15 cellular contexts compared by ENCODE assay signal in genomic region chr2:37831081-37831780, GRCh38.
DNase-seq lines count a peak whose midpoint lies in the region; ATAC-seq and TF ChIP-seq lines count a peak whose summit lies in the region.
"Had no signal": no experiment of that assay in that cellular context is flagged by ENCODE, and none has a peak within 500 bp of the region (broad histone marks: within the 10 kb centered on the region; RNA-seq: fewer than 3 reads in every experiment).

No MANE protein-coding gene starts in this region.

- no peak for TF ChIP-seq CTCF in IMR-90 (conservative IDR thresholded peaks at IDR 0.05; ENCODE audit: low read depth, low read length)
- TF ChIP-seq CTCF in brain (conservative IDR thresholded peaks at IDR 0.05): no peak
- no peak for TF ChIP-seq CTCF in left ventricle myocardium inferior (IDR thresholded peaks at IDR 0.05; ENCODE audit: borderline replicate concordance)
- TF ChIP-seq CTCF in prostate gland (IDR thresholded peaks at IDR 0.05): no peak

- H3K9me1 ChIP-seq in IMR-90 (ENCODE audit: insufficient read depth, low read length): peaks cover 18% of the 10 kb centered on the region

- H3K4me2 ChIP-seq in IMR-90 (ENCODE audit: low read depth, low read length): no peak overlapping the region

- H3K14ac ChIP-seq in IMR-90 (replicated peaks; ENCODE audit: low read depth, low read length): peak overlapping the region; percentile 11

- H2BK15ac ChIP-seq in IMR-90 (ENCODE audit: low read depth, low read length): peak overlapping the region; percentile 90

- peak overlapping the region; percentile 29 to 59; a peak in 3 of 4 replicates for H4K8ac ChIP-seq in IMR-90 (ENCODE audit: low read depth in 2 of 2, low read length in 2 of 2)

- ATAC-seq in IMR-90 (ENCODE audit: low read depth): no peak
- no peak for ATAC-seq in stimulated activated memory B cell treated with anti-CD40 and anti-IgM and Interleukin-4, amounts not matched to agents 10 μg/mL and 1 μg/mL and 100 μg/mL, for 72 hours

- H3K4me1 ChIP-seq in IMR-90 (ENCODE audit: control insufficient read depth, insufficient read depth, low read length) (peaks cover 29% of the 10 kb centered on the region), left ventricle myocardium inferior (peaks cover 49% of the 10 kb centered on the region), prostate gland (replicated peaks) (no peaks in the 10 kb centered on the region)
- H3K4me1 ChIP-seq: HAP-1 had no signal

- peak overlapping the region; percentile 91 for H4K5ac ChIP-seq in IMR-90 (ENCODE audit: low read depth, low read length)

- peak overlapping the region; percentile 39 for H3K23ac ChIP-seq in IMR-90 (ENCODE audit: low read depth, low read length)

- H3K27ac ChIP-seq in IMR-90 (ENCODE audit: insufficient read depth, low read length) (peak overlapping the region; percentile 36), left ventricle myocardium inferior (replicated peaks) (peak overlapping the region; percentile 71), prostate gland (peak overlapping the region; percentile 22 to 27)

- H3K27me3 Mint-ChIP-seq in brain: peaks cover 5% of the 10 kb centered on the region
- no peaks in the 10 kb centered on the region for H3K27me3 Mint-ChIP-seq in stimulated activated memory B cell treated with anti-CD40 and anti-IgM and Interleukin-4, amounts not matched to agents 10 μg/mL and 1 μg/mL and 100 μg/mL, for 72 hours
- H3K27me3 Mint-ChIP-seq in T-helper 2 cell treated with Interferon-gamma antibody and Interleukin-4, amounts not matched to agents 5 μg/mL and 100 μg/mL, for 36 hours (ENCODE audit: low read depth): peaks cover 3% of the 10 kb centered on the region
- H3K27me3 Mint-ChIP-seq: CD4-positive, CD25-positive, alpha-beta regulatory T cell had no signal

- H3K36me3 ChIP-seq in IMR-90 (ENCODE audit: control insufficient read depth, insufficient read depth, low read length) (no peaks in the 10 kb centered on the region), left ventricle myocardium inferior (no peaks in the 10 kb centered on the region), prostate gland (no peaks in the 10 kb centered on the region)
- H3K36me3 ChIP-seq: HAP-1 had no signal

- peaks cover 35% of the 10 kb centered on the region for H3K4me1 Mint-ChIP-seq in brain
- H3K4me1 Mint-ChIP-seq in stimulated activated memory B cell treated with anti-CD40 and anti-IgM and Interleukin-4, amounts not matched to agents 10 μg/mL and 1 μg/mL and 100 μg/mL, for 72 hours: peaks cover 6% of the 10 kb centered on the region
- H3K4me1 Mint-ChIP-seq in T-helper 2 cell treated with Interferon-gamma antibody and Interleukin-4, amounts not matched to agents 5 μg/mL and 100 μg/mL, for 36 hours (ENCODE audit: low read depth): peaks cover 3% of the 10 kb centered on the region

- H2AK9ac ChIP-seq in IMR-90 (replicated peaks; ENCODE audit: low read depth, low read length, poor library complexity): peak overlapping the region; percentile 15

- CTCF ChIA-PET in IMR-90 (lab: Yijun Ruan, JAX): interaction anchor here (0.6 to 2.6 kb wide), 4 partner anchors 14 to 436 kb away, joined by 4 to 20 read pairs (median 5); no protein-coding TSS in a partner anchor

- DNase-seq in IMR-90 (no peak), left ventricle myocardium inferior (peak; percentile 62), prostate gland (ENCODE audit: low spot score) (no peak), NCI-H446 (lab: John Stamatoyannopoulos, UW) (no peak), NCI-H2107 (lab: John Stamatoyannopoulos, UW) (no peak)
- no peak for DNase-seq in T-helper 2 cell treated with Interferon-gamma antibody and Interleukin-4, amounts not matched to agents 5 μg/mL and 100 μg/mL, for 36 hours (ENCODE audit: low spot score)
- DNase-seq: AML-193; CD4-positive, CD25-positive, alpha-beta regulatory T cell; NCI-H1436; NCI-H2029 treated with DMSO at 0.1 percent for 48 hours; NCI-H510A treated with DMSO at 0.1 percent for 48 hours; NCI-H82 had no signal

- no peak overlapping the region for H3K56ac ChIP-seq in IMR-90 (ENCODE audit: extremely low read depth, insufficient read depth, low read length)

- no peaks in the 10 kb centered on the region for H3K9me3 Mint-ChIP-seq in brain
- no peaks in the 10 kb centered on the region for H3K9me3 Mint-ChIP-seq in stimulated activated memory B cell treated with anti-CD40 and anti-IgM and Interleukin-4, amounts not matched to agents 10 μg/mL and 1 μg/mL and 100 μg/mL, for 72 hours
- no peaks in the 10 kb centered on the region for H3K9me3 Mint-ChIP-seq in T-helper 2 cell treated with Interferon-gamma antibody and Interleukin-4, amounts not matched to agents 5 μg/mL and 100 μg/mL, for 36 hours
- H3K9me3 Mint-ChIP-seq: CD4-positive, CD25-positive, alpha-beta regulatory T cell had no signal

- H2BK5ac ChIP-seq in IMR-90 (ENCODE audit: low read depth, low read length, poor library complexity, severe bottlenecking): peak overlapping the region; percentile 73

- H3K79me1 ChIP-seq in IMR-90 (ENCODE audit: low read depth in 1 of 2, low read length in 2 of 2): peaks cover 0 to 29% of the 10 kb centered on the region in 2 experiments; a peak in 2 of 4 replicates

- H2AK5ac ChIP-seq in IMR-90 (ENCODE audit: low read depth, low read length): peak overlapping the region; percentile 69; the same call in 1 of the 2 replicates

- H3K4me3 ChIP-seq in IMR-90 (ENCODE audit: insufficient read depth, low read depth, low read length) (no peak overlapping the region), left ventricle myocardium inferior (no peak overlapping the region), prostate gland (no peak overlapping the region)
- H3K4me3 ChIP-seq: HAP-1 had no signal

- no peak overlapping the region for H3K9ac ChIP-seq in IMR-90 (ENCODE audit: low read depth, low read length)

- peak overlapping the region; percentile 29 for H4K91ac ChIP-seq in IMR-90 (ENCODE audit: insufficient read depth, low read depth, low read length)

- POLR2A ChIA-PET in IMR-90 (lab: Charles Lee; ENCODE audit: unreplicated experiment): interaction anchor here (0.6 kb wide), 2 partner anchors 165 to 249 kb away, joined by 3 read pairs; no protein-coding TSS in a partner anchor

- TF ChIP-seq POLR2A in IMR-90 (IDR thresholded peaks at IDR 0.05; ENCODE audit: low read depth, low read length) (no peak), prostate gland (IDR thresholded peaks at IDR 0.05) (no peak)

- H3K4ac ChIP-seq in IMR-90 (ENCODE audit: low read depth, low read length): peak overlapping the region; percentile 85

- H2BK120ac ChIP-seq in IMR-90 (ENCODE audit: low read depth, low read length): peak overlapping the region; percentile 49

- BruUV-seq in IMR-90 (replicated peaks; lab: Mats Ljungman, UMichigan): no TSS peak

- in situ Hi-C loops in IMR-90 (cut with MboI; ENCODE audit: low sequenced_read_pairs): loop anchor here (5.0 kb wide), 1 partner anchor 419 kb away; no protein-coding TSS in a partner anchor

- no peak overlapping the region for H2AFZ ChIP-seq in IMR-90 (replicated peaks; ENCODE audit: low read length, poor library complexity)

- H3K27me3 ChIP-seq in IMR-90 (ENCODE audit: control insufficient read depth, insufficient read depth, low read length) (no peaks in the 10 kb centered on the region), left ventricle myocardium inferior (ENCODE audit: low read depth) (no peaks in the 10 kb centered on the region), prostate gland (replicated peaks; ENCODE audit: insufficient read depth) (no peaks in the 10 kb centered on the region)

- H3K27ac Mint-ChIP-seq in brain: peak overlapping the region in 3 of 5 experiments; percentile 26 to 73 (median 28)
- no peak overlapping the region for H3K27ac Mint-ChIP-seq in stimulated activated memory B cell treated with anti-CD40 and anti-IgM and Interleukin-4, amounts not matched to agents 10 μg/mL and 1 μg/mL and 100 μg/mL, for 72 hours
- H3K27ac Mint-ChIP-seq in T-helper 2 cell treated with Interferon-gamma antibody and Interleukin-4, amounts not matched to agents 5 μg/mL and 100 μg/mL, for 36 hours: no peak overlapping the region
- H3K27ac Mint-ChIP-seq: CD4-positive, CD25-positive, alpha-beta regulatory T cell had no signal

- no peaks in the 10 kb centered on the region for H4K20me1 ChIP-seq in IMR-90 (ENCODE audit: insufficient read depth, low read length)

- dilution Hi-C loops in IMR-90 (cut with HindIII; ENCODE audit: low sequenced_read_pairs, unreplicated experiment): no loop called here

- peak overlapping the region; percentile 83 for H3K18ac ChIP-seq in IMR-90 (ENCODE audit: low read depth, low read length)

- TF ChIP-seq RAD21 in IMR-90 (IDR thresholded peaks at IDR 0.05; ENCODE audit: low read length): no peak

- intact Hi-C loops in IMR-90 (cut with micrococcal nuclease): loop anchor here (5.0 kb wide), 3 partner anchors 119 to 369 kb away; no protein-coding TSS in a partner anchor
- intact Hi-C loops in left ventricle myocardium inferior (cut with micrococcal nuclease): loop anchor here (5.0 kb wide), 1 partner anchor 414 kb away; no protein-coding TSS in a partner anchor
- intact Hi-C loops in prostate gland (cut with DNase I): loop anchor here (5.0 kb wide), 1 partner anchor 434 kb away; no protein-coding TSS in a partner anchor

- no peak overlapping the region for H3K4me3 Mint-ChIP-seq in brain
- H3K4me3 Mint-ChIP-seq in stimulated activated memory B cell treated with anti-CD40 and anti-IgM and Interleukin-4, amounts not matched to agents 10 μg/mL and 1 μg/mL and 100 μg/mL, for 72 hours: no peak overlapping the region
- H3K4me3 Mint-ChIP-seq in T-helper 2 cell treated with Interferon-gamma antibody and Interleukin-4, amounts not matched to agents 5 μg/mL and 100 μg/mL, for 36 hours: no peak overlapping the region

- no peaks in the 10 kb centered on the region for H3K36me3 Mint-ChIP-seq in brain
- H3K36me3 Mint-ChIP-seq in stimulated activated memory B cell treated with anti-CD40 and anti-IgM and Interleukin-4, amounts not matched to agents 10 μg/mL and 1 μg/mL and 100 μg/mL, for 72 hours: no peaks in the 10 kb centered on the region
- no peaks in the 10 kb centered on the region for H3K36me3 Mint-ChIP-seq in T-helper 2 cell treated with Interferon-gamma antibody and Interleukin-4, amounts not matched to agents 5 μg/mL and 100 μg/mL, for 36 hours (ENCODE audit: low read depth)
- H3K36me3 Mint-ChIP-seq: CD4-positive, CD25-positive, alpha-beta regulatory T cell had no signal

- H2BK20ac ChIP-seq in IMR-90 (ENCODE audit: low read depth, low read length): peak overlapping the region; percentile 83

- WGBS in IMR-90 (ENCODE audit: extremely low coverage in 2 of 2, insufficient read length in 1 of 2), 2 experiments: 100% methylated on average over 1 of the region's 5 CpGs; no CpG with 5 or more reads in 1 of the 2 experiments
- 73% methylated on average over 5 of the region's 5 CpGs for WGBS in prostate gland

- H3K9me3 ChIP-seq in IMR-90 (ENCODE audit: control insufficient read depth, insufficient read depth, low read length) (no peaks in the 10 kb centered on the region), left ventricle myocardium inferior (replicated peaks) (no peaks in the 10 kb centered on the region), prostate gland (no peaks in the 10 kb centered on the region)
- H3K9me3 ChIP-seq: HAP-1 had no signal

TF ChIP-seq in IMR-90, 13 proteins besides CTCF, POLR2A, EP300 and RAD21 (continues in another document):
- TF ChIP-seq RFX5 (IDR thresholded peaks at IDR 0.05; ENCODE audit: low read depth, low read length): no peak
- no peak for TF ChIP-seq MAZ (IDR thresholded peaks at IDR 0.05; ENCODE audit: borderline replicate concordance, low read depth, low read length)
- TF ChIP-seq CEBPB (IDR thresholded peaks at IDR 0.05; ENCODE audit: low read depth, low read length): no peak

Comparison
In these comparisons a context has a peak if more than half of its experiments do, and no peak if none do; other contexts are left out.
1. H3K27ac Mint-ChIP-seq: peak in brain (3 of 5); none in stimulated activated memory B cell treated with anti-CD40 and anti-IgM and Interleukin-4, amounts not matched to agents 10 μg/mL and 1 μg/mL and 100 μg/mL, for 72 hours (single experiment) and T-helper 2 cell treated with Interferon-gamma antibody and Interleukin-4, amounts not matched to agents 5 μg/mL and 100 μg/mL, for 36 hours (single experiment).
2. Peak in every context shown above with its lines, with median percentiles within 50 percentile points of each other: H3K27ac ChIP-seq.